ENCODE assay signal across 20 cellular contexts in the genomic region with DNA sequence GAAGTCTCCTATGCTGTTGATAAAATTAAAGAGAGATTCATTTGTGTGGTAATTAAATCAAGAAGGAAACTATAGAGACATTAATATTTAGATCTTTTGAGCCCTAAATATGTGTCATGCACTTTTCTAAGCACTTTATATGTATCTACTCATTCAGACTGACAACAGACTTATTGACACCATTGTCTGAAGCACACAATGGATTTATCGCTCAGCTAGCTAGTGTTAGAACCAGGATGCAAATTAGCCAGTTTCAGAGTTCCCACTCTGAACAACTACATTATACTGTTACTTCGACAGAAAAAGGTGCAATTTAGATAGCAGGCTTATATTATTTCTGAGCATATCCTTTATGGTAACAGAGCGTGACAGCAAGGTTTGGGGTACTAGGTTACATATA. TPM values are rescaled to one million over a fixed set of nuclear protein-coding genes. Genes with fewer than 3 reads are reported as not detected.
DNase-seq lines count a peak whose midpoint lies in the region; TF ChIP-seq lines count a peak whose summit lies in the region.
"Had no signal": no experiment of that assay in that cellular context is flagged by ENCODE, and none has a peak within 500 bp of the region (broad histone marks: within the 10 kb centered on the region; RNA-seq: fewer than 3 reads in every experiment).

No MANE protein-coding gene starts in this region.

- peaks cover 2% of the 10 kb centered on the region for H3K4me1 Mint-ChIP-seq in endodermal cell

- H3K27me3 ChIP-seq in HAP-1 (ENCODE audit: low read depth) (no peaks in the 10 kb centered on the region), endodermal cell (ENCODE audit: control insufficient read depth, insufficient read depth, low read length, poor library complexity, severe bottlenecking) (no peaks in the 10 kb centered on the region)
- no peaks in the 10 kb centered on the region for H3K27me3 ChIP-seq in effector memory CD4-positive, alpha-beta T cell (replicated peaks; ENCODE audit: control insufficient read depth, insufficient read depth, low read length, poor library complexity, severe bottlenecking)
- H3K27me3 ChIP-seq: BLaER1 had no signal

- in situ Hi-C loops in HAP-1 (cut with MboI; ENCODE audit: low sequenced_read_pairs) = no loop called here

- H3K4me1 ChIP-seq in HAP-1 = peaks cover 45% of the 10 kb centered on the region
- H3K4me1 ChIP-seq in endodermal cell (ENCODE audit: control insufficient read depth, insufficient read depth, low read length) = no peaks in the 10 kb centered on the region
- H3K4me1 ChIP-seq in effector memory CD4-positive, alpha-beta T cell (ENCODE audit: control insufficient read depth, insufficient read depth, low read length, poor library complexity, severe bottlenecking) = peaks cover 14% of the 10 kb centered on the region

- no peak overlapping the region for H3K4me3 Mint-ChIP-seq in endodermal cell
- H3K4me3 Mint-ChIP-seq: B cell; CD4-positive, CD25-positive, alpha-beta regulatory T cell; CD8-positive, alpha-beta T cell had no signal

- H3K4me3 ChIP-seq in HAP-1 (no peak overlapping the region), endodermal cell (ENCODE audit: low read length) (no peak overlapping the region)
- H3K4me3 ChIP-seq in effector memory CD4-positive, alpha-beta T cell (ENCODE audit: insufficient read depth, low read depth, low read length, poor library complexity, severe bottlenecking) = no peak overlapping the region
- H3K4me3 ChIP-seq: BLaER1, GM12878 had no signal

- TF ChIP-seq CTCF in endodermal cell (conservative IDR thresholded peaks at IDR 0.05) = no peak

- H3K36me3 ChIP-seq in HAP-1 (replicated peaks) (no peaks in the 10 kb centered on the region), endodermal cell (ENCODE audit: control insufficient read depth, insufficient read depth, low read length) (no peaks in the 10 kb centered on the region)
- no peaks in the 10 kb centered on the region for H3K36me3 ChIP-seq in effector memory CD4-positive, alpha-beta T cell (ENCODE audit: control insufficient read depth, insufficient read depth, low read length)
- H3K36me3 ChIP-seq: BLaER1 had no signal

- no peak overlapping the region for H3K27ac ChIP-seq in endodermal cell (ENCODE audit: low read depth, low read length)
- H3K27ac ChIP-seq in effector memory CD4-positive, alpha-beta T cell (ENCODE audit: insufficient read depth, low read length, poor library complexity, severe bottlenecking) = no peak overlapping the region
- H3K27ac ChIP-seq: 22Rv1, BLaER1, C4-2B had no signal

- H3K9me3 Mint-ChIP-seq in endodermal cell = no peaks in the 10 kb centered on the region
- H3K9me3 Mint-ChIP-seq: CD8-positive, alpha-beta T cell had no signal

- no peak overlapping the region for H3K9ac ChIP-seq in endodermal cell (ENCODE audit: extremely low read depth, low read length, poor library complexity, severe bottlenecking)
- H3K9ac ChIP-seq: BLaER1 had no signal

- 83 to 88% methylated on average over 2 to 3 of the region's 3 CpGs for WGBS in endodermal cell (ENCODE audit: insufficient coverage in 1 of 2, insufficient read length in 1 of 2), 2 experiments

- DNase-seq in HAP-1 (ENCODE audit: low spot score in 2 of 2) (peak; percentile 10 to 59), globus pallidus (ENCODE audit: low spot score) (peak; percentile 26), midbrain (lab: John Stamatoyannopoulos, UW) (peak; percentile 11), superior temporal gyrus (ENCODE audit: extremely low spot score) (peak; percentile 55), endodermal cell (no peak), SIG-M5 (lab: John Stamatoyannopoulos, UW) (no peak)
- no peak for DNase-seq in effector memory CD4-positive, alpha-beta T cell
- DNase-seq: CD4-positive, CD25-positive, alpha-beta regulatory T cell; CD8-positive, alpha-beta T cell; DMS 273 treated with DMSO at 0.1 percent for 48 hours; DMS79; EL; GDM1; GOT3; HCEC 1CT had no signal

- H3K36me3 Mint-ChIP-seq in endodermal cell (ENCODE audit: low read depth) = no peaks in the 10 kb centered on the region
- H3K36me3 Mint-ChIP-seq: CD8-positive, alpha-beta T cell had no signal

- no peaks in the 10 kb centered on the region for H3K27me3 Mint-ChIP-seq in endodermal cell (ENCODE audit: insufficient read depth)
- H3K27me3 Mint-ChIP-seq: CD4-positive, CD25-positive, alpha-beta regulatory T cell had no signal

- H3K27ac Mint-ChIP-seq in endodermal cell = no peak overlapping the region
- H3K27ac Mint-ChIP-seq: B cell; CD4-positive, CD25-positive, alpha-beta regulatory T cell; CD8-positive, alpha-beta T cell had no signal

- H3K9me3 ChIP-seq in HAP-1 (no peaks in the 10 kb centered on the region), endodermal cell (ENCODE audit: control insufficient read depth, low read length) (no peaks in the 10 kb centered on the region)
- H3K9me3 ChIP-seq in effector memory CD4-positive, alpha-beta T cell (ENCODE audit: control insufficient read depth, low read length) = no peaks in the 10 kb centered on the region

RNA-seq across cellular contexts. Expression of gene KIAA0408, which starts 27.7 kb away (rescaled TPM):
- under 1 TPM; 0.64 to 0.84 TPM for total RNA-seq in endodermal cell
- 18.0 TPM for polyA plus RNA-seq in endodermal cell (2013, experiment 1 of 2)
- 16.9 TPM for polyA plus RNA-seq in endodermal cell (2013, experiment 2 of 2)

Comparison
In these comparisons a context has a peak if more than half of its experiments do, and no peak if none do; other contexts are left out.
1. DNase-seq: peak in HAP-1 (2 of 2), globus pallidus (single experiment), midbrain (single experiment) and superior temporal gyrus (single experiment); none in endodermal cell (single experiment), SIG-M5 (single experiment) and effector memory CD4-positive, alpha-beta T cell (0 of 3).